14 cellular contexts compared by ENCODE assay signal in genomic region chr1:174090476-174090875, GRCh38.
DNase-seq lines count a peak whose midpoint lies in the region; TF ChIP-seq lines count a peak whose summit lies in the region.
"Had no signal": no experiment of that assay in that cellular context is flagged by ENCODE, and none has a peak within 500 bp of the region (broad histone marks: within the 10 kb centered on the region; RNA-seq: fewer than 3 reads in every experiment).

No MANE protein-coding gene starts in this region.

- DNase-seq in NCI-H748 (lab: John Stamatoyannopoulos, UW; ENCODE audit: unreplicated experiment) (peak; percentile 10), NCI-H748 treated with DMSO at 0.1 percent for 48 hours (lab: John Stamatoyannopoulos, UW) (no peak), NCI-H1417 (lab: John Stamatoyannopoulos, UW) (peak in 2 of 3 experiments; percentile 36 to 82), NCI-H524 treated with DMSO at 0.1 percent for 48 hours (lab: John Stamatoyannopoulos, UW) (peak; percentile 13), MCF 10A (ENCODE audit: unreplicated experiment) (no peak), NCI-H1092 treated with DMSO at 0.1 percent for 48 hours (lab: John Stamatoyannopoulos, UW) (no peak)
- DNase-seq in stimulated activated naive CD4-positive, alpha-beta T cell (lab: John Stamatoyannopoulos, UW) = no peak
- DNase-seq: AML-193; CD4-positive, alpha-beta memory T cell; DMS 273 treated with DMSO at 0.1 percent for 48 hours; DMS53; DND-41; H9 had no signal

- H3K27me3 Mint-ChIP-seq in MCF 10A (ENCODE audit: insufficient read depth, unreplicated experiment) = no peaks in the 10 kb centered on the region

- CTCF ChIA-PET in MCF 10A (lab: Yijun Ruan, JAX) = interaction anchor here (1.8 kb wide), 1 partner anchor 127 kb away, joined by 6 read pairs; no protein-coding TSS in a partner anchor

- TF ChIP-seq CTCF in MCF 10A (IDR thresholded peaks at IDR 0.05; ENCODE audit: unreplicated experiment) = no peak

- H3K36me3 Mint-ChIP-seq in MCF 10A (ENCODE audit: insufficient read depth, unreplicated experiment) = no peaks in the 10 kb centered on the region
- H3K36me3 Mint-ChIP-seq: CD14-positive monocyte; CD4-positive, alpha-beta memory T cell had no signal

- H3K9me3 Mint-ChIP-seq in MCF 10A (ENCODE audit: unreplicated experiment) = peaks cover 9% of the 10 kb centered on the region

- POLR2A ChIA-PET in MCF 10A (lab: Yijun Ruan, JAX) = interaction anchor here (0.6 kb wide), 1 partner anchor 318 kb away, joined by 3 read pairs; no protein-coding TSS in a partner anchor

- no peak overlapping the region for H3K4me3 Mint-ChIP-seq in MCF 10A (ENCODE audit: unreplicated experiment)
- H3K4me3 Mint-ChIP-seq: CD14-positive monocyte; CD4-positive, alpha-beta memory T cell; H9 had no signal

- no peak overlapping the region for H3K27ac Mint-ChIP-seq in MCF 10A (ENCODE audit: low read depth, unreplicated experiment)
- H3K27ac Mint-ChIP-seq: CD14-positive monocyte; CD4-positive, alpha-beta memory T cell; H9 had no signal

- intact Hi-C loops in MCF 10A (cut with micrococcal nuclease) = loop anchor here (5.0 kb wide), 1 partner anchor 637 kb away; no protein-coding TSS in a partner anchor

- no peaks in the 10 kb centered on the region for H3K4me1 Mint-ChIP-seq in MCF 10A (ENCODE audit: insufficient read depth, unreplicated experiment)
- H3K4me1 Mint-ChIP-seq: CD14-positive monocyte; CD4-positive, alpha-beta memory T cell; H9 had no signal

- BruUV-seq in MCF 10A (replicated peaks; lab: Mats Ljungman, UMichigan) = no TSS peak

Comparison
In these comparisons a context has a peak if more than half of its experiments do, and no peak if none do; other contexts are left out.
1. DNase-seq: peak in NCI-H748 (single experiment), NCI-H1417 (2 of 3) and NCI-H524 treated with DMSO at 0.1 percent for 48 hours (single experiment); none in NCI-H748 treated with DMSO at 0.1 percent for 48 hours (single experiment), MCF 10A (single experiment), NCI-H1092 treated with DMSO at 0.1 percent for 48 hours (single experiment) and stimulated activated naive CD4-positive, alpha-beta T cell (0 of 6).